In the genomic region with DNA sequence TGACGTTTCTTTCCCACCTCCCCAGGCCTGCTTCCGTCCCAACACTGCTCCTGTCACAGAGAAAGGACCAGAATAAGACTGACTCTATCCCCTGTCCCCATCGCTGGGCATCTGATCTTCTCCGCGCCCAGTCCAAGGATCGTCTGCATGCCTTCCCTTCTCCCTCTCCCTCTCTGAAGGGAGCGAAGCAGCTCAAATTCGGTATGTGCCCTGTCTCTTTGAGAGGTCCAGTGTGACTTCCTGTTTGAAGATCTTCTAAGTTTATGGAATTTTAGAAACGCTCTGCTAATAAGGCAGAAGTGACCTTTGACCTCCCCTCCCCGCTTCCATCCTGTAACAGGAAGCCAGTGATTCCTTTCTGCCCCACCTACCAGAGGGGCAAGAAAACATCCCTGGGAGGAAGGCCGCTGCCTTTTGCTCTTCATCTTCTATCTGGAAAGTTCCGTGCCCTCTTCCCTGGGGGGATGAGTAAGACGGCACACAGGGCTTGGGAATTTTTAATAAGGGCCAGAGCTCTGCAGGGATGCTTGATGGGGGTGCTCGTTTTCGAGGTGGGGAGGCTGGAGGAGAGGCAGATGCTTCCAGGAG, we compare ENCODE assay signal across 13 cellular contexts. TPM values are rescaled to one million over a fixed set of nuclear protein-coding genes. Genes with fewer than 3 reads are reported as not detected.
A peak's percentile ranks its signal among the peaks of the same experiment; 100 is the strongest.
DNase-seq lines count a peak whose midpoint lies in the region; ATAC-seq, FAIRE-seq and TF ChIP-seq lines count a peak whose summit lies in the region.
"Had no signal": no experiment of that assay in that cellular context is flagged by ENCODE, and none has a peak within 500 bp of the region (broad histone marks: within the 10 kb centered on the region; RNA-seq: fewer than 3 reads in every experiment).

No MANE protein-coding gene starts in this region.

- CTCF ChIA-PET in K562 (lab: Yijun Ruan, JAX; ENCODE audit: low intra/inter-chr PET ratio), result interaction anchor here (0.6 kb wide), 1 partner anchor 120 kb away, joined by 3 read pairs; no protein-coding TSS in a partner anchor

- H3K4me1 ChIP-seq in K562 (replicated peaks in 1 of 2; ENCODE audit: control insufficient read depth in 2 of 2, insufficient read depth in 2 of 2, low read length in 2 of 2) (peaks cover 4 to 9% of the 10 kb centered on the region in 2 experiments; a peak in 2 of 5 replicates), left ventricle myocardium inferior (peaks cover 46% of the 10 kb centered on the region), psoas muscle (peaks cover 12% of the 10 kb centered on the region)

- BruUV-seq in K562 (replicated peaks; lab: Mats Ljungman, UMichigan), result no TSS peak

- no peaks in the 10 kb centered on the region for H3K36me3 ChIP-seq in K562 (ENCODE audit: control insufficient read depth, insufficient read depth, low read length)
- H3K36me3 ChIP-seq in left ventricle myocardium inferior, result no peaks in the 10 kb centered on the region
- H3K36me3 ChIP-seq in psoas muscle (ENCODE audit: insufficient read depth in 1 of 2, low read depth in 1 of 2), result no peaks in the 10 kb centered on the region

- no peak overlapping the region for H2AFZ ChIP-seq in K562 (ENCODE audit: low read depth, low read length)

- no peak overlapping the region for H3K9ac ChIP-seq in K562 (ENCODE audit: insufficient read depth in 1 of 2, low read depth in 2 of 2, low read length in 2 of 2)

- intact Hi-C loops in K562 (cut with micrococcal nuclease), result no loop called here
- intact Hi-C loops in left ventricle myocardium inferior (cut with micrococcal nuclease), result no loop called here
- intact Hi-C loops in psoas muscle (cut with DNase I), result no loop called here

- no peak overlapping the region for H3K4me2 ChIP-seq in K562 (ENCODE audit: insufficient read depth, low read length)

- H3K4me3 ChIP-seq in K562 (no peak overlapping the region), left ventricle myocardium inferior (no peak overlapping the region), psoas muscle (no peak overlapping the region)

- no peaks in the 10 kb centered on the region for H3K79me2 ChIP-seq in K562 (ENCODE audit: control insufficient read depth, insufficient read depth, low read length)

- WGBS in K562 (ENCODE audit: insufficient coverage, low coverage, missing lambda C conversion rate), result 24% methylated on average over 12 of the region's 15 CpGs
- WGBS in psoas muscle, 3 donors, result 66 to 72% (median 68%) methylated on average over 15 of the region's 15 CpGs

- H3K9me3 ChIP-seq in K562 (replicated peaks; ENCODE audit: control insufficient read depth, insufficient read depth, low read depth, low read length), result no peaks in the 10 kb centered on the region
- peaks cover 29% of the 10 kb centered on the region for H3K9me3 ChIP-seq in left ventricle myocardium inferior (replicated peaks)
- H3K9me3 ChIP-seq in psoas muscle, result no peaks in the 10 kb centered on the region

- TF ChIP-seq POLR2A in K562 (conservative IDR thresholded peaks at IDR 0.05), result no peak

- no peaks in the 10 kb centered on the region for H3K9me1 ChIP-seq in K562 (ENCODE audit: control insufficient read depth, insufficient read depth, low read length)

- H3K27me3 ChIP-seq in K562 (ENCODE audit: control insufficient read depth in 2 of 2, insufficient read depth in 2 of 2, low read length in 2 of 2) (peaks cover 6 to 38% of the 10 kb centered on the region in 2 experiments; a peak in 4 of 5 replicates), left ventricle myocardium inferior (ENCODE audit: low read depth) (no peaks in the 10 kb centered on the region), psoas muscle (ENCODE audit: insufficient read depth in 3 of 3, low read length in 2 of 3) (peaks cover 0 to 1% (median 0%) of the 10 kb centered on the region in 3 donors)
- H3K27me3 ChIP-seq: dorsolateral prefrontal cortex had no signal

- no peak for TF ChIP-seq EP300 in K562 (IDR thresholded peaks at IDR 0.05; ENCODE audit: low read length)

- no peak for TF ChIP-seq CTCF in D721Med (IDR thresholded peaks at IDR 0.05; ENCODE audit: insufficient read depth, missing control alignments)
- no peak for TF ChIP-seq CTCF in K562 (IDR thresholded peaks at IDR 0.05 in 2 of 3, conservative IDR thresholded peaks at IDR 0.05 in 1 of 3; ENCODE audit: insufficient read depth in 2 of 3, low read depth in 1 of 3, low read length in 3 of 3)
- TF ChIP-seq CTCF in left ventricle myocardium inferior (IDR thresholded peaks at IDR 0.05; ENCODE audit: borderline replicate concordance), result no peak
- no peak for TF ChIP-seq CTCF in psoas muscle (IDR thresholded peaks at IDR 0.05)

- ATAC-seq in K562 (no peak), psoas muscle (no peak)

- in situ Hi-C loops in K562 (cut with MboI), result no loop called here

- POLR2A ChIA-PET in K562 (lab: Yijun Ruan, JAX), result no interaction called here

- FAIRE-seq in D721Med (lab: Jason Lieb, UNC) (no peak), K562 (lab: Jason Lieb, UNC) (no peak)

- H3K27ac ChIP-seq in K562 (ENCODE audit: extremely low read depth, low read depth, low read length), result no peak overlapping the region
- H3K27ac ChIP-seq in left ventricle myocardium inferior (replicated peaks), result peak overlapping the region; percentile 63
- no peak overlapping the region for H3K27ac ChIP-seq in psoas muscle

- H4K20me1 ChIP-seq in K562 (replicated peaks; ENCODE audit: control insufficient read depth, insufficient read depth, low read length), result no peaks in the 10 kb centered on the region

- DNase-seq in D721Med (ENCODE audit: insufficient read length, low spot score) (peak; percentile 9), K562 (ENCODE audit: extremely low read depth in 1 of 4, low spot score in 3 of 4) (no peak), left ventricle myocardium inferior (no peak), psoas muscle (peak; percentile 27 to 54), DMS153 treated with DMSO at 0.1 percent for 48 hours (lab: John Stamatoyannopoulos, UW; ENCODE audit: unreplicated experiment) (no peak), NOMO-1 treated with DMSO at 0.1 percent for 48 hours (lab: John Stamatoyannopoulos, UW; ENCODE audit: unreplicated experiment) (no peak), cerebellar nuclear complex (lab: John Stamatoyannopoulos, UW) (no peak)
- DNase-seq in stimulated activated CD4-positive, alpha-beta T cell treated with anti-CD3 and anti-CD28 coated beads, Interleukin-15, amount 100 ng/mL, for 24 hours, result no peak
- DNase-seq: activated CD4-positive, alpha-beta T cell treated with anti-CD3 and anti-CD28 coated beads, Interleukin-2, amount 50 U/mL, for 4 hours; activated gamma-delta T cell treated with Interleukin-2 at 50 U/mL for 16 hours had no signal

- TF ChIP-seq RAD21 in K562 (CRISPR knock-in tag; conservative IDR thresholded peaks at IDR 0.05 in 1 of 2, IDR thresholded peaks at IDR 0.05 in 1 of 2), result no peak

TF ChIP-seq in K562, 482 proteins besides CTCF, POLR2A, EP300 and RAD21:
- TF ChIP-seq STAT5A (IDR thresholded peaks at IDR 0.05; ENCODE audit: borderline replicate concordance, low read length), result no peak
- peak; percentile 72 for TF ChIP-seq NR2C1 (IDR thresholded peaks at IDR 0.05)
- peak; percentile 70 for TF ChIP-seq NR2C1 (tag; IDR thresholded peaks at IDR 0.05)
- no peak for TF ChIP-seq LEF1 (IDR thresholded peaks at IDR 0.05)
- no peak for TF ChIP-seq MAX (CRISPR knock-in tag; IDR thresholded peaks at IDR 0.05)
- TF ChIP-seq KLF10 (CRISPR knock-in tag; IDR thresholded peaks at IDR 0.05), result no peak
- no peak for TF ChIP-seq NR2C2 (CRISPR knock-in tag; IDR thresholded peaks at IDR 0.05)
- TF ChIP-seq NR2C2 (tag; IDR thresholded peaks at IDR 0.05), result peak; percentile 67

RNA-seq across cellular contexts. Expression of gene RNU6ATAC, which starts 40.7 kb away (rescaled TPM):
- total RNA-seq in K562 (2011; cell fraction: chromatin; rRNA removed; ENCODE audit: low replicate concordance), result not detected in 2 replicates
- under 0.01 TPM in 2 replicates for total RNA-seq in K562 (2011; cell fraction: nucleolus; rRNA removed)
- total RNA-seq in K562 (2011; cell fraction: nucleoplasm; rRNA removed), result under 0.01 TPM in 1 of 2 replicates, not detected in the other
- total RNA-seq in K562 (2014; rRNA removed) (not detected in 2 replicates), K562 (2014; rRNA removed; fragmentation: Illumina TruSeq; extraction: Trizol) (3,061 and 4,723 TPM in 2 replicates), K562 (2015; rRNA removed; fragmentation: Illumina TruSeq; extraction: Trizol) (352 and 491 TPM in 2 replicates), K562 (2021) (143 and 200 TPM in 2 replicates), left ventricle myocardium inferior (157 TPM), psoas muscle (100 to 1,000 TPM in 2 of 4 donors, 10 to 100 TPM in 2; 13.1 to 120 (median 74.0) TPM)
- polyA plus RNA-seq in K562 (2011; rRNA removed) (not detected in 2 replicates), K562 (2014; fragmentation: Illumina TruSeq; extraction: Trizol) (not detected in 2 replicates), K562 (2014; fragmentation: Nextera tagmentation; extraction: Ambion mirVana) (not detected), K562 (2014; rRNA removed) (not detected in 2 replicates), psoas muscle (not detected)
- polyA plus RNA-seq in K562 (2011; cell fraction: cytosol; rRNA removed), result not detected in 2 replicates
- polyA plus RNA-seq in K562 (2011; cell fraction: nucleus; rRNA removed), result not detected in 2 replicates
- polyA plus RNA-seq in K562 (2012), result not detected in 2 replicates
- polyA minus RNA-seq in K562 (2011; rRNA and poly(A)+ RNA removed), result 1,988 and 3,166 TPM in 2 replicates
- 917 and 3,812 TPM in 2 replicates for polyA minus RNA-seq in K562 (2011; cell fraction: cytosol; rRNA and poly(A)+ RNA removed)
- under 0.01 TPM in 2 replicates for polyA minus RNA-seq in K562 (2011; cell fraction: nucleus; rRNA and poly(A)+ RNA removed)
- total RNA-seq: G401, HT1080 had no signal

Comparison
In these comparisons a context has a peak if more than half of its experiments do, and no peak if none do; other contexts are left out.
1. DNase-seq: peak in D721Med (single experiment) and psoas muscle (2 of 2); none in K562 (0 of 4), left ventricle myocardium inferior (single experiment), DMS153 treated with DMSO at 0.1 percent for 48 hours (single experiment), stimulated activated CD4-positive, alpha-beta T cell treated with anti-CD3 and anti-CD28 coated beads, Interleukin-15, amount 100 ng/mL, for 24 hours (single experiment), NOMO-1 treated with DMSO at 0.1 percent for 48 hours (single experiment) and cerebellar nuclear complex (0 of 2).